Comparison of ENCODE assay signal across 8 cellular contexts in the genomic region with DNA sequence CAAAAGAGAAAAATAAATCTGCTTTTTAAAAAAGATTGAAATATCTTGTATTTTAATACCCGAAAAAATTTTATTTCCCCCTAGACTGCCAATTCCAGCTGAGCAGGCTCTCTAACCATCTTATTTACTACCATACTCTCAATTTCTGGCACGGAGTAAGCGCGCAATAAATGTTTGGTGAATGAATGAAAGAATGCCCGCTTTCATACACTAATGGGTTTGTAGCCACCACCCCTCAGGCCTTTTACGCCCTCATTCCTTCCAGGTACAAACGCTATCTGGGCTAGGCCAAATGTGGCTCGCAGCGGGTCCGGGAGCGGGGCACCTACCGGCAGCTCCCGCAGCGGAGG. TPM values are rescaled to one million over a fixed set of nuclear protein-coding genes. Genes with fewer than 3 reads are reported as not detected.
DNase-seq lines count a peak whose midpoint lies in the region; ATAC-seq and TF ChIP-seq lines count a peak whose summit lies in the region.

No MANE protein-coding gene starts in this region.

- peaks cover 11% of the 10 kb centered on the region for H3F3A ChIP-seq in neural progenitor cell (ENCODE audit: low read depth)

- ATAC-seq in HG03025 (IDR thresholded peaks at IDR 0.05; ENCODE audit: low FRiP score, unreplicated experiment): no peak

- H3K36me3 ChIP-seq in MG63 (no peaks in the 10 kb centered on the region), neural progenitor cell (no peaks in the 10 kb centered on the region)
- peaks cover 10% of the 10 kb centered on the region for H3K36me3 ChIP-seq in effector memory CD4-positive, alpha-beta T cell (ENCODE audit: control insufficient read depth, insufficient read depth, low read length)

- H3K27ac Mint-ChIP-seq in neural progenitor cell: no peak overlapping the region

- H3K36me3 Mint-ChIP-seq in neural progenitor cell: peaks cover 16% of the 10 kb centered on the region

- H4K20me1 ChIP-seq in neural progenitor cell (ENCODE audit: low read depth): no peaks in the 10 kb centered on the region

- H3K4me3 Mint-ChIP-seq in neural progenitor cell: peak overlapping the region; percentile 87

- H2AFZ ChIP-seq in neural progenitor cell (replicated peaks): peak overlapping the region; percentile 92

- peak overlapping the region; percentile 53 for H3K4me3 ChIP-seq in MG63
- H3K4me3 ChIP-seq in effector memory CD4-positive, alpha-beta T cell (ENCODE audit: insufficient read depth, low read depth, low read length, poor library complexity, severe bottlenecking): peak overlapping the region; percentile 48
- H3K4me3 ChIP-seq in neural progenitor cell: peak overlapping the region; percentile 79

- no peaks in the 10 kb centered on the region for H3K79me2 ChIP-seq in neural progenitor cell (ENCODE audit: low read depth)

- no peaks in the 10 kb centered on the region for H3K9me3 Mint-ChIP-seq in neural progenitor cell

- H3K4me1 Mint-ChIP-seq in neural progenitor cell: peaks cover 18% of the 10 kb centered on the region

- TF ChIP-seq CTCF in neural progenitor cell (IDR thresholded peaks at IDR 0.05): no peak

- H3K27me3 Mint-ChIP-seq in neural progenitor cell (ENCODE audit: insufficient read depth, low read depth): peaks cover 4% of the 10 kb centered on the region

- peak overlapping the region; percentile 57 for H3K27ac ChIP-seq in effector memory CD4-positive, alpha-beta T cell (ENCODE audit: insufficient read depth, low read length, poor library complexity, severe bottlenecking)
- H3K27ac ChIP-seq in neural progenitor cell: no peak overlapping the region

- H3K9me3 ChIP-seq in MG63 (no peaks in the 10 kb centered on the region), neural progenitor cell (ENCODE audit: low read depth) (no peaks in the 10 kb centered on the region)
- H3K9me3 ChIP-seq in effector memory CD4-positive, alpha-beta T cell (ENCODE audit: control insufficient read depth, low read length): no peaks in the 10 kb centered on the region

- H3K4me2 ChIP-seq in neural progenitor cell: peak overlapping the region; percentile 97

- DNase-seq in ELR (ENCODE audit: low read depth): peak; percentile 42
- DNase-seq in MG63: no peak
- DNase-seq in effector memory CD4-positive, alpha-beta T cell: no peak
- DNase-seq in neural progenitor cell (ENCODE audit: low spot score): no peak
- DNase-seq in NCI-H2029 treated with DMSO at 0.1 percent for 48 hours (lab: John Stamatoyannopoulos, UW): no peak
- no peak for DNase-seq in NOMO-1 (lab: John Stamatoyannopoulos, UW; ENCODE audit: unreplicated experiment in 2 of 2)
- no peak for DNase-seq in HK-2 (ENCODE audit: unreplicated experiment)

- peak overlapping the region; percentile 52 for H3K9ac ChIP-seq in neural progenitor cell

- H3K4me1 ChIP-seq in effector memory CD4-positive, alpha-beta T cell (ENCODE audit: control insufficient read depth, insufficient read depth, low read length, poor library complexity, severe bottlenecking): peaks cover 5% of the 10 kb centered on the region
- H3K4me1 ChIP-seq in neural progenitor cell: peaks cover 10% of the 10 kb centered on the region

- H3K27me3 ChIP-seq in MG63: no peaks in the 10 kb centered on the region
- no peaks in the 10 kb centered on the region for H3K27me3 ChIP-seq in effector memory CD4-positive, alpha-beta T cell (replicated peaks; ENCODE audit: control insufficient read depth, insufficient read depth, low read length, poor library complexity, severe bottlenecking)
- H3K27me3 ChIP-seq in neural progenitor cell: peaks cover 6% of the 10 kb centered on the region

RNA-seq across cellular contexts. Expression of a gene that starts 0.6 kb away (rescaled TPM):
- total RNA-seq in MG63 (2014; rRNA removed; shearing (Covaris generic); ENCODE audit: low replicate concordance): 3.7 and 5.8 TPM in 2 replicates
- 23.8 and 36.0 TPM in 2 replicates for total RNA-seq in neural progenitor cell (ENCODE audit: low replicate concordance)

RNA-seq across cellular contexts. Expression of a gene that starts 10.4 kb away (rescaled TPM):
- 149 and 177 TPM in 2 replicates for total RNA-seq in MG63 (2014; rRNA removed; shearing (Covaris generic); ENCODE audit: low replicate concordance)
- 144 and 199 TPM in 2 replicates for total RNA-seq in neural progenitor cell (ENCODE audit: low replicate concordance)

RNA-seq across cellular contexts. Expression of a gene that starts 17.6 kb away (rescaled TPM):
- total RNA-seq in MG63 (2014; rRNA removed; shearing (Covaris generic); ENCODE audit: low replicate concordance): not detected in 2 replicates
- not detected in 2 replicates for total RNA-seq in neural progenitor cell (ENCODE audit: low replicate concordance)

RNA-seq across cellular contexts. Expression of a gene that starts 20.2 kb away (rescaled TPM):
- not detected in 2 replicates for total RNA-seq in MG63 (2014; rRNA removed; shearing (Covaris generic); ENCODE audit: low replicate concordance)
- total RNA-seq in neural progenitor cell (ENCODE audit: low replicate concordance): 0.31 TPM in 1 of 2 replicates, not detected in the other
